ENCODE assay signal across 8 cellular contexts in the genomic region with DNA sequence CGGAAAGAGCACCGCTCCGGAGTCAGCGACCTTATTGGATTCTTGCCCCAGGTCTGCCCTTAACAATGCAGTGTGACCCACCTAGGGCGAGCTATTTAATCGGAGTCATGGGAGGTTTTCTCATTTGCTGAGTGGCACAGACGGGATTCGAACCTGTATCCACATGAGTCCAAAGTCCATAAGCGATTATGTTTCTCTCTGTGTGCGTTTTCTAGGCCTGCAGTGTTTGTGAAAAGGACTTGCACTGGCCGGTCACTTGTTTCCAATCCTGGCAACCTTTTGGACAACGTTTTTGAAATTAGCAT. TPM values are rescaled to one million over a fixed set of nuclear protein-coding genes. Genes with fewer than 3 reads are reported as not detected.
DNase-seq lines count a peak whose midpoint lies in the region; ATAC-seq and TF ChIP-seq lines count a peak whose summit lies in the region.

No MANE protein-coding gene starts in this region.

- H3K4me1 ChIP-seq in BE2C (peaks cover 7% of the 10 kb centered on the region; the same call in 1 of the 2 replicates), IMR-90 (ENCODE audit: control insufficient read depth, insufficient read depth, low read length) (peaks cover 8% of the 10 kb centered on the region), muscle layer of duodenum (ENCODE audit: control insufficient read depth in 1 of 2, insufficient read depth in 2 of 2, low read length in 2 of 2) (peaks cover 5 to 20% of the 10 kb centered on the region in 2 donors)

- DNase-seq in BE2C, result no peak
- no peak for DNase-seq in IMR-90
- DNase-seq in coronary artery (ENCODE audit: low spot score), result no peak
- DNase-seq in NCI-H128 (lab: John Stamatoyannopoulos, UW; ENCODE audit: unreplicated experiment), result no peak
- DNase-seq in germinal center (ENCODE audit: low spot score), result no peak
- DNase-seq in posterior cingulate gyrus, result no peak
- DNase-seq in 8988T, result no peak

- no peak overlapping the region for H2BK15ac ChIP-seq in IMR-90 (ENCODE audit: low read depth, low read length)

- TF ChIP-seq POLR2A in IMR-90 (IDR thresholded peaks at IDR 0.05; ENCODE audit: low read depth, low read length), result no peak

- peaks cover 0 to 19% of the 10 kb centered on the region in 2 experiments; a peak in 2 of 4 replicates for H3K79me1 ChIP-seq in IMR-90 (ENCODE audit: low read depth in 1 of 2, low read length in 2 of 2)

- H2BK20ac ChIP-seq in IMR-90 (ENCODE audit: low read depth, low read length), result no peak overlapping the region

- H3K9me1 ChIP-seq in IMR-90 (ENCODE audit: insufficient read depth, low read length), result 0 out of 2 replicates have a peak, but pooled peaks cover 3% of the 10 kb centered on the region

- intact Hi-C loops in IMR-90 (cut with micrococcal nuclease), result loop anchor here (1.0 to 10.0 kb wide), 3 partner anchors 197 to 636 kb away; partner anchors contain the start of gene C15orf40
- intact Hi-C loops in posterior cingulate gyrus (cut with DNase I), result loop anchor here (5.0 kb wide), 1 partner anchor 141 kb away; the partner anchor contains the start of gene BTBD1

- peak overlapping the region; percentile 73 for H2AK9ac ChIP-seq in IMR-90 (replicated peaks; ENCODE audit: low read depth, low read length, poor library complexity)

- H3K14ac ChIP-seq in IMR-90 (replicated peaks; ENCODE audit: low read depth, low read length), result no peak overlapping the region

- WGBS in IMR-90 (ENCODE audit: extremely low coverage in 2 of 2, insufficient read length in 1 of 2), 2 experiments, result 0% methylated on average over 5 of the region's 12 CpGs; no CpG with 5 or more reads in 1 of the 2 experiments

- peak overlapping the region; percentile 79 for H3K4me2 ChIP-seq in IMR-90 (ENCODE audit: low read depth, low read length)

- H2BK5ac ChIP-seq in IMR-90 (ENCODE audit: low read depth, low read length, poor library complexity, severe bottlenecking), result no peak overlapping the region

- peaks cover 4% of the 10 kb centered on the region; the same call in 1 of the 2 replicates for H4K20me1 ChIP-seq in IMR-90 (ENCODE audit: insufficient read depth, low read length)

- H4K5ac ChIP-seq in IMR-90 (ENCODE audit: low read depth, low read length), result peak overlapping the region; percentile 50

- 0 out of 2 replicates have a peak overlapping the region, but pooled peaks have one; percentile 21 for H3K9ac ChIP-seq in IMR-90 (ENCODE audit: low read depth, low read length)

- BruUV-seq in IMR-90 (replicated peaks; lab: Mats Ljungman, UMichigan), result no TSS peak

- no peak overlapping the region for H3K56ac ChIP-seq in IMR-90 (ENCODE audit: extremely low read depth, insufficient read depth, low read length)

- dilution Hi-C loops in IMR-90 (cut with HindIII; ENCODE audit: low sequenced_read_pairs, unreplicated experiment), result no loop called here

- H3K27ac ChIP-seq in IMR-90 (ENCODE audit: insufficient read depth, low read length), result peak overlapping the region; percentile 59; the same call in 1 of the 2 replicates
- peak overlapping the region; percentile 93 to 96 for H3K27ac ChIP-seq in coronary artery
- no peak overlapping the region for H3K27ac ChIP-seq in muscle layer of duodenum (ENCODE audit: low read length)

- H2BK120ac ChIP-seq in IMR-90 (ENCODE audit: low read depth, low read length), result no peak overlapping the region

- H3K4ac ChIP-seq in IMR-90 (ENCODE audit: low read depth, low read length), result no peak overlapping the region; the same call in 1 of the 2 replicates

- peak overlapping the region; percentile 92 for H2AFZ ChIP-seq in IMR-90 (replicated peaks; ENCODE audit: low read length, poor library complexity)

- H2AK5ac ChIP-seq in IMR-90 (ENCODE audit: low read depth, low read length), result no peak overlapping the region

- peak overlapping the region; percentile 83 for H3K4me3 ChIP-seq in BE2C (ENCODE audit: low read depth, low read length)
- peak overlapping the region; percentile 97 for H3K4me3 ChIP-seq in IMR-90 (ENCODE audit: insufficient read depth, low read depth, low read length)
- peak overlapping the region; percentile 87 for H3K4me3 ChIP-seq in coronary artery
- H3K4me3 ChIP-seq in muscle layer of duodenum (ENCODE audit: low read depth in 1 of 2, low read length in 2 of 2), result peak overlapping the region; percentile 35 to 73

- in situ Hi-C loops in IMR-90 (cut with MboI; ENCODE audit: low sequenced_read_pairs), result no loop called here

- H4K91ac ChIP-seq in IMR-90 (ENCODE audit: insufficient read depth, low read depth, low read length), result no peak overlapping the region

- H3K36me3 ChIP-seq in BE2C (no peaks in the 10 kb centered on the region), IMR-90 (ENCODE audit: control insufficient read depth, insufficient read depth, low read length) (no peaks in the 10 kb centered on the region), muscle layer of duodenum (ENCODE audit: control insufficient read depth in 1 of 2, insufficient read depth in 2 of 2, low read length in 2 of 2) (no peaks in the 10 kb centered on the region)

- 0 out of 2 replicates have a peak overlapping the region, but pooled peaks have one; percentile 1 for H3K23ac ChIP-seq in IMR-90 (ENCODE audit: low read depth, low read length)

- no peak for ATAC-seq in IMR-90 (ENCODE audit: low read depth)

- TF ChIP-seq CTCF in BE2C (IDR thresholded peaks at IDR 0.05; ENCODE audit: low read depth, low read length) (no peak; the same call in 1 of the 2 replicates), IMR-90 (conservative IDR thresholded peaks at IDR 0.05; ENCODE audit: low read depth, low read length) (no peak), coronary artery (IDR thresholded peaks at IDR 0.05) (no peak)

- H4K8ac ChIP-seq in IMR-90 (ENCODE audit: low read depth in 2 of 2, low read length in 2 of 2), result peak overlapping the region; percentile 30 to 78; a peak in 3 of 4 replicates

- CTCF ChIA-PET in IMR-90 (lab: Yijun Ruan, JAX), result interaction anchor here (0.9 kb wide), 1 partner anchor 197 kb away, joined by 3 read pairs; the partner anchor contains the start of gene C15orf40

- POLR2A ChIA-PET in IMR-90 (lab: Charles Lee; ENCODE audit: unreplicated experiment), result interaction anchor here (0.6 kb wide), 1 partner anchor 11 kb away, joined by 3 read pairs; no protein-coding TSS in a partner anchor

- peak overlapping the region; percentile 1; the same call in 1 of the 2 replicates for H3K18ac ChIP-seq in IMR-90 (ENCODE audit: low read depth, low read length)

- H3K27me3 ChIP-seq in BE2C, result no peaks in the 10 kb centered on the region
- H3K27me3 ChIP-seq in IMR-90 (ENCODE audit: control insufficient read depth, insufficient read depth, low read length), result no peaks in the 10 kb centered on the region
- no peaks in the 10 kb centered on the region for H3K27me3 ChIP-seq in muscle layer of duodenum (ENCODE audit: low read depth, low read length)

- no peak for TF ChIP-seq RAD21 in IMR-90 (IDR thresholded peaks at IDR 0.05; ENCODE audit: low read length)

- H3K9me3 ChIP-seq in BE2C (no peaks in the 10 kb centered on the region), IMR-90 (ENCODE audit: control insufficient read depth, insufficient read depth, low read length) (no peaks in the 10 kb centered on the region), muscle layer of duodenum (ENCODE audit: control insufficient read depth in 1 of 2, low read length in 2 of 2) (no peaks in the 10 kb centered on the region)

TF ChIP-seq in IMR-90, 13 proteins besides CTCF, POLR2A, EP300 and RAD21:
- TF ChIP-seq BHLHE40 (IDR thresholded peaks at IDR 0.05; ENCODE audit: low read depth, low read length), result no peak
- TF ChIP-seq SMC3 (IDR thresholded peaks at IDR 0.05; ENCODE audit: low read depth, low read length), result no peak
- TF ChIP-seq MXI1 (IDR thresholded peaks at IDR 0.05; ENCODE audit: borderline replicate concordance, low read depth, low read length), result no peak
- TF ChIP-seq RCOR1 (IDR thresholded peaks at IDR 0.05; ENCODE audit: insufficient replicate concordance, low read length), result no peak
- TF ChIP-seq CEBPB (IDR thresholded peaks at IDR 0.05; ENCODE audit: low read depth, low read length), result no peak
- no peak for TF ChIP-seq MAZ (IDR thresholded peaks at IDR 0.05; ENCODE audit: borderline replicate concordance, low read depth, low read length)
- no peak for TF ChIP-seq MAFK (IDR thresholded peaks at IDR 0.05; ENCODE audit: low read depth, low read length)
- no peak for TF ChIP-seq NFE2L2 (IDR thresholded peaks at IDR 0.05; ENCODE audit: low read depth, low read length)
- no peak for TF ChIP-seq FOS (IDR thresholded peaks at IDR 0.05; ENCODE audit: low read depth, low read length)
- TF ChIP-seq CHD1 (IDR thresholded peaks at IDR 0.05; ENCODE audit: low read depth, low read length), result no peak
- TF ChIP-seq, protein P1, sequence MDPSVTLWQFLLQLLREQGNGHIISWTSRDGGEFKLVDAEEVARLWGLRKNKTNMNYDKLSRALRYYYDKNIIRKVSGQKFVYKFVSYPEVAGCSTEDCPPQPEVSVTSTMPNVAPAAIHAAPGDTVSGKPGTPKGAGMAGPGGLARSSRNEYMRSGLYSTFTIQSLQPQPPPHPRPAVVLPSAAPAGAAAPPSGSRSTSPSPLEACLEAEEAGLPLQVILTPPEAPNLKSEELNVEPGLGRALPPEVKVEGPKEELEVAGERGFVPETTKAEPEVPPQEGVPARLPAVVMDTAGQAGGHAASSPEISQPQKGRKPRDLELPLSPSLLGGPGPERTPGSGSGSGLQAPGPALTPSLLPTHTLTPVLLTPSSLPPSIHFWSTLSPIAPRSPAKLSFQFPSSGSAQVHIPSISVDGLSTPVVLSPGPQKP (IDR thresholded peaks at IDR 0.05; ENCODE audit: borderline replicate concordance, low read depth, low read length), result no peak
- no peak for TF ChIP-seq RFX5 (IDR thresholded peaks at IDR 0.05; ENCODE audit: low read depth, low read length)
- TF ChIP-seq, protein P2, sequence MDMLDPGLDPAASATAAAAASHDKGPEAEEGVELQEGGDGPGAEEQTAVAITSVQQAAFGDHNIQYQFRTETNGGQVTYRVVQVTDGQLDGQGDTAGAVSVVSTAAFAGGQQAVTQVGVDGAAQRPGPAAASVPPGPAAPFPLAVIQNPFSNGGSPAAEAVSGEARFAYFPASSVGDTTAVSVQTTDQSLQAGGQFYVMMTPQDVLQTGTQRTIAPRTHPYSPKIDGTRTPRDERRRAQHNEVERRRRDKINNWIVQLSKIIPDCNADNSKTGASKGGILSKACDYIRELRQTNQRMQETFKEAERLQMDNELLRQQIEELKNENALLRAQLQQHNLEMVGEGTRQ (IDR thresholded peaks at IDR 0.05; ENCODE audit: low read depth, low read length), result no peak

RNA-seq across cellular contexts. Expression of gene HDGFL3, which starts 0.7 kb away (rescaled TPM):
- polyA plus RNA-seq in BE2C (2012; ENCODE audit: insufficient read depth, insufficient read length, low read depth), result 41.8 TPM
- total RNA-seq in IMR-90 (2012; rRNA removed), result 9.5 and 31.4 TPM in 2 replicates
- polyA plus RNA-seq in IMR-90 (2012; rRNA removed), result 18.1 and 19.6 TPM in 2 replicates
- 1.4 and 2.0 TPM in 2 replicates for polyA plus RNA-seq in IMR-90 (2012; cell fraction: cytosol; rRNA removed)
- polyA plus RNA-seq in IMR-90 (2012; cell fraction: nucleus; rRNA removed; ENCODE audit: low replicate concordance), result 1.0 and 5.2 TPM in 2 replicates
